In genomic region chr6:35487653-35488516, GRCh38 we compare ENCODE assay signal across 9 cellular contexts. TPM values are rescaled to one million over a fixed set of nuclear protein-coding genes. Genes with fewer than 3 reads are reported as not detected.
DNase-seq lines count a peak whose midpoint lies in the region; ATAC-seq, FAIRE-seq and TF ChIP-seq lines count a peak whose summit lies in the region.
"Had no signal": no experiment of that assay in that cellular context is flagged by ENCODE, and none has a peak within 500 bp of the region (broad histone marks: within the 10 kb centered on the region; RNA-seq: fewer than 3 reads in every experiment).

No MANE protein-coding gene starts in this region.

- no peak for ATAC-seq in HG03280 (IDR thresholded peaks at IDR 0.05; ENCODE audit: unreplicated experiment)
- ATAC-seq in GM19397 (IDR thresholded peaks at IDR 0.05; ENCODE audit: unreplicated experiment), result no peak

- no peaks in the 10 kb centered on the region for H3K27me3 Mint-ChIP-seq in nephron (ENCODE audit: low read depth)

- H3K4me2 ChIP-seq in BLaER1, result peak overlapping the region; percentile 50

- intact Hi-C loops in breast epithelium (cut with DNase I; ENCODE audit: low total_unique reads), result no loop called here

- H3K27ac ChIP-seq in BLaER1 (no peak overlapping the region; the same call in 1 of the 2 replicates), breast epithelium (peak overlapping the region; percentile 94 to 98)

- peak overlapping the region in 2 of 3 experiments; percentile 13 to 33 for H3K4me3 Mint-ChIP-seq in nephron

- TF ChIP-seq CTCF in breast epithelium (IDR thresholded peaks at IDR 0.05), result no peak
- no peak for TF ChIP-seq CTCF in nephron (IDR thresholded peaks at IDR 0.05; ENCODE audit: unreplicated experiment in 3 of 3)

- no peaks in the 10 kb centered on the region for H3K9me3 ChIP-seq in BLaER1
- no peaks in the 10 kb centered on the region for H3K9me3 ChIP-seq in breast epithelium

- no peak overlapping the region for H3K9ac ChIP-seq in BLaER1

- peaks cover 47% of the 10 kb centered on the region for H3K4me1 ChIP-seq in BLaER1
- peaks cover 33% of the 10 kb centered on the region in 2 donors for H3K4me1 ChIP-seq in breast epithelium

- H3K4me3 ChIP-seq in BLaER1, result no peak overlapping the region
- H3K4me3 ChIP-seq in breast epithelium, result peak overlapping the region in 1 of 3 donors; percentile 46

- TF ChIP-seq POLR2A in breast epithelium (IDR thresholded peaks at IDR 0.05) (no peak), GM12892 (IDR thresholded peaks at IDR 0.05; ENCODE audit: low read depth, low read length) (no peak)

- no peak for FAIRE-seq in GM12892 (lab: Jason Lieb, UNC)

- H3K9me3 Mint-ChIP-seq in nephron, result no peaks in the 10 kb centered on the region

- peak; percentile 82 for DNase-seq in M059J (ENCODE audit: low read depth)
- peak; percentile 80 to 89 for DNase-seq in breast epithelium (ENCODE audit: low spot score in 2 of 2)
- DNase-seq in stimulated activated CD4-positive, alpha-beta T cell treated with anti-CD3 and anti-CD28 coated beads, Interleukin-4, amount 100 ng/mL, for 4 hours, result no peak
- DNase-seq in GM12892 (ENCODE audit: insufficient read length), result no peak
- DNase-seq: T-helper 9 cell had no signal

- H3K36me3 ChIP-seq in BLaER1, result no peaks in the 10 kb centered on the region
- no peaks in the 10 kb centered on the region for H3K36me3 ChIP-seq in breast epithelium

- H4K20me1 ChIP-seq in BLaER1, result peaks cover 18% of the 10 kb centered on the region

- H3K36me3 Mint-ChIP-seq in nephron (ENCODE audit: low read depth), result peaks cover 7% of the 10 kb centered on the region

- H3K4me1 Mint-ChIP-seq in nephron, result peaks cover 63% of the 10 kb centered on the region

- H3K27ac Mint-ChIP-seq in nephron, result peak overlapping the region; percentile 90 to 94 (median 93)

- H3K27me3 ChIP-seq in BLaER1, result no peaks in the 10 kb centered on the region
- no peaks in the 10 kb centered on the region for H3K27me3 ChIP-seq in breast epithelium

RNA-seq across cellular contexts. Expression of gene TEAD3, which starts 9.0 kb away (rescaled TPM):
- total RNA-seq in M059J (2014; rRNA removed; shearing (Covaris generic)), result 14.9 and 19.1 TPM in 2 replicates
- 10 to 100 TPM in 2 of 3 donors, 1 to 10 TPM in 1; 5.6 to 28.2 (median 26.2) TPM for total RNA-seq in breast epithelium
- not detected for polyA plus RNA-seq in GM12892 (2012; ENCODE audit: missing spikeins)

RNA-seq across cellular contexts. Expression of gene RPL10A, which starts 19.7 kb away (rescaled TPM):
- 778 and 785 TPM in 2 replicates for total RNA-seq in M059J (2014; rRNA removed; shearing (Covaris generic))
- 1,000 to 10,000 TPM; 1,177 to 2,549 (median 2,082) TPM for total RNA-seq in breast epithelium
- 3,366 TPM for polyA plus RNA-seq in GM12892 (2012; ENCODE audit: missing spikeins)

RNA-seq across cellular contexts. Expression of gene TULP1, which starts 24.8 kb away (rescaled TPM):
- total RNA-seq in M059J (2014; rRNA removed; shearing (Covaris generic)), result not detected in 2 replicates
- total RNA-seq in breast epithelium, result not detected
- polyA plus RNA-seq in GM12892 (2012; ENCODE audit: missing spikeins), result not detected

RNA-seq across cellular contexts. Expression of gene FANCE, which starts 35.7 kb away (rescaled TPM):
- 9.2 and 12.9 TPM in 2 replicates for total RNA-seq in M059J (2014; rRNA removed; shearing (Covaris generic))
- 10 to 100 TPM in 2 of 3 donors, 1 to 10 TPM in 1; 9.7 to 12.6 (median 10.8) TPM for total RNA-seq in breast epithelium
- 6.1 TPM for polyA plus RNA-seq in GM12892 (2012; ENCODE audit: missing spikeins)

Comparison
In these comparisons a context has a peak if more than half of its experiments do, and no peak if none do; other contexts are left out.
1. DNase-seq: peak in M059J (single experiment) and breast epithelium (2 of 2); none in stimulated activated CD4-positive, alpha-beta T cell treated with anti-CD3 and anti-CD28 coated beads, Interleukin-4, amount 100 ng/mL, for 4 hours (0 of 2) and GM12892 (single experiment).